In the genomic region with DNA sequence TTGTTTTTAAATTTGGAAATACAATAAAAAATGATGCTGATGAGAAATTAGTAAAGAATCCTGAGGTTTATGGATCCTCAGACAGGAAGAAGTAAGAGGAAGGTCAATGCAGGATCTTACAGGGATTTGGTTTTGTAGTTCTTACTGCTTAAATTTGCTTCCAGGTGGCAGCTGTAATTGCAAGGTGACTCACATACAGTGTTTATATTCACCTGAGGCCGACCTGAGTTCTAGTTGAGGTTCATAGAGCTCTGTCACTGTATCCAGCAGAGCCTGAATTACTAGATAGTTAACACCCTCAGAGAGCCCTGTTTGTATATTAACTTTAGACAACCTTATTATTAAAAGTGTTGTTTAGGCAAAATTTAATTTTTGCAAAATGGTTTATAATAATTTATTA, we compare ENCODE assay signal across 9 cellular contexts. TPM values are rescaled to one million over a fixed set of nuclear protein-coding genes. Genes with fewer than 3 reads are reported as not detected.
DNase-seq lines count a peak whose midpoint lies in the region; ATAC-seq and TF ChIP-seq lines count a peak whose summit lies in the region.
"Had no signal": no experiment of that assay in that cellular context is flagged by ENCODE, and none has a peak within 500 bp of the region (broad histone marks: within the 10 kb centered on the region; RNA-seq: fewer than 3 reads in every experiment).

No MANE protein-coding gene starts in this region.

- no peak for TF ChIP-seq POLR2A in body of pancreas (IDR thresholded peaks at IDR 0.05)

- no peak for ATAC-seq in body of pancreas
- no peak for ATAC-seq in naive thymus-derived CD4-positive, alpha-beta T cell
- ATAC-seq in GM21723 (IDR thresholded peaks at IDR 0.05; ENCODE audit: unreplicated experiment): no peak
- ATAC-seq in GM21737 (IDR thresholded peaks at IDR 0.05; ENCODE audit: unreplicated experiment): no peak

- no peak overlapping the region for H3K4me3 Mint-ChIP-seq in CD14-positive monocyte
- H3K4me3 Mint-ChIP-seq in naive thymus-derived CD4-positive, alpha-beta T cell: peak overlapping the region; percentile 84 to 99 (median 96)

- no peak for TF ChIP-seq CTCF in CD14-positive monocyte (IDR thresholded peaks at IDR 0.05)
- TF ChIP-seq CTCF in body of pancreas (IDR thresholded peaks at IDR 0.05): no peak

- intact Hi-C loops in CD14-positive monocyte (cut with micrococcal nuclease): no loop called here
- intact Hi-C loops in body of pancreas (cut with DNase I): no loop called here
- intact Hi-C loops in naive thymus-derived CD4-positive, alpha-beta T cell (cut with micrococcal nuclease): loop anchor here (1.0 to 10.0 kb wide), 9 partner anchors 21 to 1781 kb away; partner anchors contain the start of genes TP53BP2 (in 2 of the 2), AIDA (in 1 of the 2), BROX (in 1 of the 2) and DEGS1 (in 1 of the 2)

- 12 to 21% methylated on average over 1 of the region's 1 CpG for WGBS in body of pancreas, 2 donors

- H3K36me3 ChIP-seq in KOPT-K1 (ENCODE audit: insufficient read depth, low read length): peaks cover 7% of the 10 kb centered on the region; the same call in 1 of the 2 replicates
- no peaks in the 10 kb centered on the region for H3K36me3 ChIP-seq in body of pancreas (replicated peaks in 1 of 2; ENCODE audit: insufficient read depth in 1 of 2, low read depth in 2 of 2)
- peaks cover 0 to 16% (median 0%) of the 10 kb centered on the region in 3 experiments for H3K36me3 ChIP-seq in naive thymus-derived CD4-positive, alpha-beta T cell (ENCODE audit: control insufficient read depth in 2 of 3, insufficient read depth in 3 of 3, low read length in 3 of 3)

- POLR2A ChIA-PET in naive thymus-derived CD4-positive, alpha-beta T cell (lab: Charles Lee): interaction anchor here (1.5 kb wide), 1 partner anchor 14 kb away, joined by 5 read pairs; no protein-coding TSS in a partner anchor

- no peak overlapping the region for H3K4me3 ChIP-seq in body of pancreas
- no peak overlapping the region for H3K4me3 ChIP-seq in naive thymus-derived CD4-positive, alpha-beta T cell (ENCODE audit: low read length)

- peaks cover 34% of the 10 kb centered on the region for H3K4me1 Mint-ChIP-seq in CD14-positive monocyte
- peaks cover 35 to 55% (median 50%) of the 10 kb centered on the region in 7 donors for H3K4me1 Mint-ChIP-seq in naive thymus-derived CD4-positive, alpha-beta T cell

- H3K9me3 Mint-ChIP-seq in CD14-positive monocyte: no peaks in the 10 kb centered on the region
- peaks cover 0 to 3% (median 0%) of the 10 kb centered on the region in 11 donors for H3K9me3 Mint-ChIP-seq in naive thymus-derived CD4-positive, alpha-beta T cell

- H3K4me1 ChIP-seq in body of pancreas: peaks cover 39% of the 10 kb centered on the region
- peaks cover 22 to 26% of the 10 kb centered on the region in 2 donors for H3K4me1 ChIP-seq in naive thymus-derived CD4-positive, alpha-beta T cell (ENCODE audit: control insufficient read depth in 2 of 2, insufficient read depth in 2 of 2, low read length in 2 of 2)
- H3K4me1 ChIP-seq: parathyroid adenoma had no signal

- CTCF ChIA-PET in naive thymus-derived CD4-positive, alpha-beta T cell (lab: Charles Lee): interaction anchor here (0.6 kb wide), 1 partner anchor 1665 kb away, joined by 3 read pairs; no protein-coding TSS in a partner anchor

- H3K27ac Mint-ChIP-seq in CD14-positive monocyte: peak overlapping the region in 4 of 7 donors; percentile 94 to 99 (median 96)
- H3K27ac Mint-ChIP-seq in naive thymus-derived CD4-positive, alpha-beta T cell: peak overlapping the region; percentile 89 to 99 (median 97)

- DNase-seq in CD14-positive monocyte (ENCODE audit: low spot score): no peak
- DNase-seq in body of pancreas: no peak
- no peak for DNase-seq in naive thymus-derived CD4-positive, alpha-beta T cell
- no peak for DNase-seq in stimulated activated CD4-positive, alpha-beta T cell treated with anti-CD3 and anti-CD28 coated beads, Interleukin-2, amount 100 ng/mL, for 24 hours
- no peak for DNase-seq in superior temporal gyrus (ENCODE audit: extremely low spot score)

- no peaks in the 10 kb centered on the region for H3K27me3 ChIP-seq in body of pancreas
- H3K27me3 ChIP-seq in naive thymus-derived CD4-positive, alpha-beta T cell (ENCODE audit: control insufficient read depth in 2 of 2, insufficient read depth in 2 of 2, low read length in 2 of 2): no peaks in the 10 kb centered on the region

- H3K27me3 Mint-ChIP-seq in CD14-positive monocyte (ENCODE audit: low read depth in 3 of 3): peaks cover 0 to 3% (median 0%) of the 10 kb centered on the region in 3 donors
- no peaks in the 10 kb centered on the region for H3K27me3 Mint-ChIP-seq in naive thymus-derived CD4-positive, alpha-beta T cell

- H3K36me3 Mint-ChIP-seq in CD14-positive monocyte: peaks cover 7 to 12% of the 10 kb centered on the region in 2 donors
- H3K36me3 Mint-ChIP-seq in naive thymus-derived CD4-positive, alpha-beta T cell: peaks cover 0 to 16% (median 5%) of the 10 kb centered on the region in 5 donors

- H3K27ac ChIP-seq in KOPT-K1 (ENCODE audit: low read depth, low read length, poor library complexity, severe bottlenecking): peak overlapping the region; percentile 82
- H3K27ac ChIP-seq in body of pancreas: peak overlapping the region in 3 of 4 donors; percentile 97 to 99 (median 99)
- peak overlapping the region; percentile 97 for H3K27ac ChIP-seq in naive thymus-derived CD4-positive, alpha-beta T cell (ENCODE audit: low read depth, low read length)

- H3K9me3 ChIP-seq in KOPT-K1 (ENCODE audit: insufficient read depth, low read length, poor library complexity, severe bottlenecking) (no peaks in the 10 kb centered on the region), body of pancreas (no peaks in the 10 kb centered on the region)
- no peaks in the 10 kb centered on the region for H3K9me3 ChIP-seq in naive thymus-derived CD4-positive, alpha-beta T cell (ENCODE audit: control insufficient read depth in 2 of 3, low read length in 3 of 3)

RNA-seq across cellular contexts. Expression of gene WDR26, which starts 1.4 kb away (rescaled TPM):
- 1 to 10 TPM; 2.7 to 4.0 TPM for polyA plus RNA-seq in CD14-positive monocyte
- 10 to 100 TPM; 29.3 to 49.3 TPM for total RNA-seq in body of pancreas
- 100 to 1,000 TPM in 3 of 5 experiments, 10 to 100 TPM in 2; 80.5 to 164 (median 104) TPM for total RNA-seq in naive thymus-derived CD4-positive, alpha-beta T cell
- 1 to 10 TPM; 1.7 to 3.1 TPM for polyA plus RNA-seq in naive thymus-derived CD4-positive, alpha-beta T cell

Comparison
In these comparisons a context has a peak if more than half of its experiments do, and no peak if none do; other contexts are left out.
1. H3K4me3 Mint-ChIP-seq: peak in naive thymus-derived CD4-positive, alpha-beta T cell (10 of 10); none in CD14-positive monocyte (0 of 2).
2. intact Hi-C loops: an anchor here in naive thymus-derived CD4-positive, alpha-beta T cell (1.0 to 10.0 kb wide); none called in CD14-positive monocyte and body of pancreas.
3. Peak in every context shown above with its lines, with median percentiles within 50 percentile points of each other: H3K27ac ChIP-seq.